31 cellular contexts compared by ENCODE assay signal in genomic region chr9:33972698-33973097, GRCh38.
"Had no signal": no experiment of that assay in that cellular context is flagged by ENCODE, and none has a peak within 500 bp of the region (broad histone marks: within the 10 kb centered on the region; RNA-seq: fewer than 3 reads in every experiment).

No MANE protein-coding gene starts in this region.

- H3K4me1 Mint-ChIP-seq: activated CD4-positive, alpha-beta memory T cell treated with anti-CD3 and anti-CD28 coated beads, Interleukin-2, amount 10 ng/mL, durations not matched to agents 7 days and 5 days; activated CD8-positive, alpha-beta memory T cell treated with anti-CD3 and anti-CD28 coated beads, Interleukin-2, amount 10 ng/mL, durations not matched to agents 7 days and 5 days; activated naive CD4-positive, alpha-beta T cell treated with anti-CD3 and anti-CD28 coated beads, Interleukin-2, amount 10 ng/mL, durations not matched to agents 7 days and 5 days; activated naive CD8-positive, alpha-beta T cell treated with anti-CD3 and anti-CD28 coated beads, Interleukin-2, amount 50 U/mL, for 24 hours; T-cell had no signal

- H3K9me3 Mint-ChIP-seq: activated CD4-positive, alpha-beta memory T cell treated with anti-CD3 and anti-CD28 coated beads, Interleukin-2, amount 10 ng/mL, durations not matched to agents 7 days and 5 days; activated naive CD4-positive, alpha-beta T cell treated with anti-CD3 and anti-CD28 coated beads, Interleukin-2, amount 10 ng/mL, durations not matched to agents 7 days and 5 days; activated naive CD8-positive, alpha-beta T cell treated with anti-CD3 and anti-CD28 coated beads, Interleukin-2, amount 50 U/mL, for 24 hours; T-cell had no signal

- H3K27me3 Mint-ChIP-seq: activated CD4-positive, alpha-beta memory T cell treated with anti-CD3 and anti-CD28 coated beads, Interleukin-2, amount 10 ng/mL, durations not matched to agents 7 days and 5 days; activated CD8-positive, alpha-beta memory T cell treated with anti-CD3 and anti-CD28 coated beads, Interleukin-2, amount 10 ng/mL, durations not matched to agents 7 days and 5 days; activated naive CD4-positive, alpha-beta T cell treated with anti-CD3 and anti-CD28 coated beads, Interleukin-2, amount 10 ng/mL, durations not matched to agents 7 days and 5 days; activated naive CD8-positive, alpha-beta T cell; activated naive CD8-positive, alpha-beta T cell treated with anti-CD3 and anti-CD28 coated beads, Interleukin-2, amount 50 U/mL, for 24 hours; T-cell had no signal

- H3K27ac ChIP-seq: brain microvascular endothelial cell, WERI-Rb-1 had no signal

- H3K27me3 ChIP-seq: brain microvascular endothelial cell had no signal

- ATAC-seq: activated CD8-positive, alpha-beta memory T cell treated with anti-CD3 and anti-CD28 coated beads, Interleukin-2, amount 10 ng/mL, durations not matched to agents 7 days and 5 days; activated naive CD8-positive, alpha-beta T cell treated with anti-CD3 and anti-CD28 coated beads, Interleukin-2, amount 50 U/mL, for 24 hours; Panc1; SK-N-SH treated with all-trans-retinoic acid at 6 μM for 48 hours; T-cell had no signal

- H3K27ac Mint-ChIP-seq: activated CD4-positive, alpha-beta memory T cell treated with anti-CD3 and anti-CD28 coated beads, Interleukin-2, amount 10 ng/mL, durations not matched to agents 7 days and 5 days; activated CD8-positive, alpha-beta memory T cell treated with anti-CD3 and anti-CD28 coated beads, Interleukin-2, amount 10 ng/mL, durations not matched to agents 7 days and 5 days; activated naive CD4-positive, alpha-beta T cell treated with anti-CD3 and anti-CD28 coated beads, Interleukin-2, amount 10 ng/mL, durations not matched to agents 7 days and 5 days; activated naive CD8-positive, alpha-beta T cell; activated naive CD8-positive, alpha-beta T cell treated with anti-CD3 and anti-CD28 coated beads, Interleukin-2, amount 50 U/mL, for 24 hours; T-cell had no signal

- DNase-seq: activated CD4-positive, alpha-beta memory T cell treated with anti-CD3 and anti-CD28 coated beads, Interleukin-2, amount 10 ng/mL, durations not matched to agents 7 days and 5 days; activated CD4-positive, alpha-beta T cell treated with anti-CD3 and anti-CD28 coated beads for 1 hour; activated CD4-positive, alpha-beta T cell treated with anti-CD3 and anti-CD28 coated beads for 48 hours; activated CD4-positive, CD25-positive, alpha-beta regulatory T cell; activated CD8-positive, alpha-beta memory T cell treated with anti-CD3 and anti-CD28 coated beads for 24 hours; activated CD8-positive, alpha-beta memory T cell treated with anti-CD3 and anti-CD28 coated beads, Interleukin-2, amount 10 ng/mL, durations not matched to agents 7 days and 5 days; activated CD8-positive, alpha-beta memory T cell treated with anti-CD3 and anti-CD28 coated beads, Interleukin-2, amount 50 U/mL, for 48 hours; activated effector memory CD4-positive, alpha-beta T cell treated with Interleukin-2 at 50 U/mL for 16 hours; activated naive CD4-positive, alpha-beta T cell treated with anti-CD3 and anti-CD28 coated beads, Interleukin-2, amount 10 ng/mL, durations not matched to agents 7 days and 5 days; activated naive CD8-positive, alpha-beta T cell treated with anti-CD3 and anti-CD28 coated beads, Interleukin-2, amount 50 U/mL, for 24 hours; activated T-cell treated with anti-CD3 and anti-CD28 coated beads, Interleukin-2, amount 50 U/mL, for 48 hours; anterior cingulate cortex; brain microvascular endothelial cell; Kasumi-1; KG1; MM.1S; MV-4-11; NCI-H1092; NCI-H1436 treated with DMSO at 0.1 percent for 48 hours; NCI-H1694 treated with DMSO at 0.1 percent for 48 hours; NCI-H2029 treated with DMSO at 0.1 percent for 48 hours; NCI-H345; NCI-H524 treated with DMSO at 0.1 percent for 48 hours; SIG-M5; T-cell; T-helper 2 cell; T-helper 9 cell; WERI-Rb-1 had no signal

- H3K4me3 Mint-ChIP-seq: activated CD4-positive, alpha-beta memory T cell treated with anti-CD3 and anti-CD28 coated beads, Interleukin-2, amount 10 ng/mL, durations not matched to agents 7 days and 5 days; activated CD8-positive, alpha-beta memory T cell treated with anti-CD3 and anti-CD28 coated beads, Interleukin-2, amount 10 ng/mL, durations not matched to agents 7 days and 5 days; activated naive CD4-positive, alpha-beta T cell treated with anti-CD3 and anti-CD28 coated beads, Interleukin-2, amount 10 ng/mL, durations not matched to agents 7 days and 5 days; activated naive CD8-positive, alpha-beta T cell; activated naive CD8-positive, alpha-beta T cell treated with anti-CD3 and anti-CD28 coated beads, Interleukin-2, amount 50 U/mL, for 24 hours; T-cell had no signal
